1 cellular context compared by ENCODE assay signal in the genomic region with DNA sequence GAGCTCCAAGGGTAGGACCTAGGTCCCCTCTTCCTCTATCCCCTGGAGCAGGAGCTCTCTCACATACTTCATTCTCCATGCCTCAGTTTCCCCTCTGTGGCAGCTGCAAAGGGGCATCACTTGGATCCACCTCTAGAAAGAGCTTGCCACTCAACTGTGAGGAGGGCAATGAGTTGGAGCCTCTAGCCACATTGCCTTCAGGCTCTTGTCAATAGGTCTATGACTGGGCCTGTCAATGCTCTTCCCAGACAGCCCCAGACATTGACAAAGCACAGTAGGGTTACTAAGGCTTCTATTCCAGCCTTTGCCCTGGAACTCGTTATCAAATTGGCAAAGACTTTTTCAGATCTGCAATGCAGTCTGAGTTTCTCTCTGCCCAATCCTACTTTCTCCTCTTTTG.
TF ChIP-seq lines count a peak whose summit lies in the region.

No MANE protein-coding gene starts in this region.

TF ChIP-seq in H1, 55 proteins besides CTCF, POLR2A, EP300 and RAD21:
- TF ChIP-seq SIX5 (IDR thresholded peaks at IDR 0.05; ENCODE audit: low read depth, low read length) (no peak), EGR1 (IDR thresholded peaks at IDR 0.05; ENCODE audit: borderline replicate concordance, low read depth, low read length) (no peak), MAFK (IDR thresholded peaks at IDR 0.05; ENCODE audit: low read depth, low read length) (no peak), EZH2 (IDR thresholded peaks at IDR 0.05; ENCODE audit: low read depth, low read length, severe bottlenecking) (no peak), KDM5A (IDR thresholded peaks at IDR 0.05; ENCODE audit: low read length) (no peak), SP1 (IDR thresholded peaks at IDR 0.05; ENCODE audit: low read depth, low read length) (no peak), POU5F1 (IDR thresholded peaks at IDR 0.05; ENCODE audit: low read depth, low read length) (no peak), PHF8 (conservative IDR thresholded peaks at IDR 0.05; ENCODE audit: low read depth, low read length) (no peak), ASH2L (IDR thresholded peaks at IDR 0.05; ENCODE audit: low read length) (no peak), YY1 (IDR thresholded peaks at IDR 0.05; ENCODE audit: low read depth, low read length) (no peak)
- TF ChIP-seq, protein P1, sequence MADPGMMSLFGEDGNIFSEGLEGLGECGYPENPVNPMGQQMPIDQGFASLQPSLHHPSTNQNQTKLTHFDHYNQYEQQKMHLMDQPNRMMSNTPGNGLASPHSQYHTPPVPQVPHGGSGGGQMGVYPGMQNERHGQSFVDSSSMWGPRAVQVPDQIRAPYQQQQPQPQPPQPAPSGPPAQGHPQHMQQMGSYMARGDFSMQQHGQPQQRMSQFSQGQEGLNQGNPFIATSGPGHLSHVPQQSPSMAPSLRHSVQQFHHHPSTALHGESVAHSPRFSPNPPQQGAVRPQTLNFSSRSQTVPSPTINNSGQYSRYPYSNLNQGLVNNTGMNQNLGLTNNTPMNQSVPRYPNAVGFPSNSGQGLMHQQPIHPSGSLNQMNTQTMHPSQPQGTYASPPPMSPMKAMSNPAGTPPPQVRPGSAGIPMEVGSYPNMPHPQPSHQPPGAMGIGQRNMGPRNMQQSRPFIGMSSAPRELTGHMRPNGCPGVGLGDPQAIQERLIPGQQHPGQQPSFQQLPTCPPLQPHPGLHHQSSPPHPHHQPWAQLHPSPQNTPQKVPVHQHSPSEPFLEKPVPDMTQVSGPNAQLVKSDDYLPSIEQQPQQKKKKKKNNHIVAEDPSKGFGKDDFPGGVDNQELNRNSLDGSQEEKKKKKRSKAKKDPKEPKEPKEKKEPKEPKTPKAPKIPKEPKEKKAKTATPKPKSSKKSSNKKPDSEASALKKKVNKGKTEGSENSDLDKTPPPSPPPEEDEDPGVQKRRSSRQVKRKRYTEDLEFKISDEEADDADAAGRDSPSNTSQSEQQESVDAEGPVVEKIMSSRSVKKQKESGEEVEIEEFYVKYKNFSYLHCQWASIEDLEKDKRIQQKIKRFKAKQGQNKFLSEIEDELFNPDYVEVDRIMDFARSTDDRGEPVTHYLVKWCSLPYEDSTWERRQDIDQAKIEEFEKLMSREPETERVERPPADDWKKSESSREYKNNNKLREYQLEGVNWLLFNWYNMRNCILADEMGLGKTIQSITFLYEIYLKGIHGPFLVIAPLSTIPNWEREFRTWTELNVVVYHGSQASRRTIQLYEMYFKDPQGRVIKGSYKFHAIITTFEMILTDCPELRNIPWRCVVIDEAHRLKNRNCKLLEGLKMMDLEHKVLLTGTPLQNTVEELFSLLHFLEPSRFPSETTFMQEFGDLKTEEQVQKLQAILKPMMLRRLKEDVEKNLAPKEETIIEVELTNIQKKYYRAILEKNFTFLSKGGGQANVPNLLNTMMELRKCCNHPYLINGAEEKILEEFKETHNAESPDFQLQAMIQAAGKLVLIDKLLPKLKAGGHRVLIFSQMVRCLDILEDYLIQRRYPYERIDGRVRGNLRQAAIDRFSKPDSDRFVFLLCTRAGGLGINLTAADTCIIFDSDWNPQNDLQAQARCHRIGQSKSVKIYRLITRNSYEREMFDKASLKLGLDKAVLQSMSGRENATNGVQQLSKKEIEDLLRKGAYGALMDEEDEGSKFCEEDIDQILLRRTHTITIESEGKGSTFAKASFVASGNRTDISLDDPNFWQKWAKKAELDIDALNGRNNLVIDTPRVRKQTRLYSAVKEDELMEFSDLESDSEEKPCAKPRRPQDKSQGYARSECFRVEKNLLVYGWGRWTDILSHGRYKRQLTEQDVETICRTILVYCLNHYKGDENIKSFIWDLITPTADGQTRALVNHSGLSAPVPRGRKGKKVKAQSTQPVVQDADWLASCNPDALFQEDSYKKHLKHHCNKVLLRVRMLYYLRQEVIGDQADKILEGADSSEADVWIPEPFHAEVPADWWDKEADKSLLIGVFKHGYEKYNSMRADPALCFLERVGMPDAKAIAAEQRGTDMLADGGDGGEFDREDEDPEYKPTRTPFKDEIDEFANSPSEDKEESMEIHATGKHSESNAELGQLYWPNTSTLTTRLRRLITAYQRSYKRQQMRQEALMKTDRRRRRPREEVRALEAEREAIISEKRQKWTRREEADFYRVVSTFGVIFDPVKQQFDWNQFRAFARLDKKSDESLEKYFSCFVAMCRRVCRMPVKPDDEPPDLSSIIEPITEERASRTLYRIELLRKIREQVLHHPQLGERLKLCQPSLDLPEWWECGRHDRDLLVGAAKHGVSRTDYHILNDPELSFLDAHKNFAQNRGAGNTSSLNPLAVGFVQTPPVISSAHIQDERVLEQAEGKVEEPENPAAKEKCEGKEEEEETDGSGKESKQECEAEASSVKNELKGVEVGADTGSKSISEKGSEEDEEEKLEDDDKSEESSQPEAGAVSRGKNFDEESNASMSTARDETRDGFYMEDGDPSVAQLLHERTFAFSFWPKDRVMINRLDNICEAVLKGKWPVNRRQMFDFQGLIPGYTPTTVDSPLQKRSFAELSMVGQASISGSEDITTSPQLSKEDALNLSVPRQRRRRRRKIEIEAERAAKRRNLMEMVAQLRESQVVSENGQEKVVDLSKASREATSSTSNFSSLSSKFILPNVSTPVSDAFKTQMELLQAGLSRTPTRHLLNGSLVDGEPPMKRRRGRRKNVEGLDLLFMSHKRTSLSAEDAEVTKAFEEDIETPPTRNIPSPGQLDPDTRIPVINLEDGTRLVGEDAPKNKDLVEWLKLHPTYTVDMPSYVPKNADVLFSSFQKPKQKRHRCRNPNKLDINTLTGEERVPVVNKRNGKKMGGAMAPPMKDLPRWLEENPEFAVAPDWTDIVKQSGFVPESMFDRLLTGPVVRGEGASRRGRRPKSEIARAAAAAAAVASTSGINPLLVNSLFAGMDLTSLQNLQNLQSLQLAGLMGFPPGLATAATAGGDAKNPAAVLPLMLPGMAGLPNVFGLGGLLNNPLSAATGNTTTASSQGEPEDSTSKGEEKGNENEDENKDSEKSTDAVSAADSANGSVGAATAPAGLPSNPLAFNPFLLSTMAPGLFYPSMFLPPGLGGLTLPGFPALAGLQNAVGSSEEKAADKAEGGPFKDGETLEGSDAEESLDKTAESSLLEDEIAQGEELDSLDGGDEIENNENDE (IDR thresholded peaks at IDR 0.05; ENCODE audit: insufficient replicate concordance, low read length): no peak
- TF ChIP-seq, protein P2, sequence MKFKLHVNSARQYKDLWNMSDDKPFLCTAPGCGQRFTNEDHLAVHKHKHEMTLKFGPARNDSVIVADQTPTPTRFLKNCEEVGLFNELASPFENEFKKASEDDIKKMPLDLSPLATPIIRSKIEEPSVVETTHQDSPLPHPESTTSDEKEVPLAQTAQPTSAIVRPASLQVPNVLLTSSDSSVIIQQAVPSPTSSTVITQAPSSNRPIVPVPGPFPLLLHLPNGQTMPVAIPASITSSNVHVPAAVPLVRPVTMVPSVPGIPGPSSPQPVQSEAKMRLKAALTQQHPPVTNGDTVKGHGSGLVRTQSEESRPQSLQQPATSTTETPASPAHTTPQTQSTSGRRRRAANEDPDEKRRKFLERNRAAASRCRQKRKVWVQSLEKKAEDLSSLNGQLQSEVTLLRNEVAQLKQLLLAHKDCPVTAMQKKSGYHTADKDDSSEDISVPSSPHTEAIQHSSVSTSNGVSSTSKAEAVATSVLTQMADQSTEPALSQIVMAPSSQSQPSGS (IDR thresholded peaks at IDR 0.05; ENCODE audit: low read length): no peak
- TF ChIP-seq, protein P3, sequence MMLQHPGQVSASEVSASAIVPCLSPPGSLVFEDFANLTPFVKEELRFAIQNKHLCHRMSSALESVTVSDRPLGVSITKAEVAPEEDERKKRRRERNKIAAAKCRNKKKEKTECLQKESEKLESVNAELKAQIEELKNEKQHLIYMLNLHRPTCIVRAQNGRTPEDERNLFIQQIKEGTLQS (IDR thresholded peaks at IDR 0.05; ENCODE audit: insufficient read depth, low read depth, low read length): no peak
